18 cellular contexts compared by ENCODE assay signal in the genomic region with DNA sequence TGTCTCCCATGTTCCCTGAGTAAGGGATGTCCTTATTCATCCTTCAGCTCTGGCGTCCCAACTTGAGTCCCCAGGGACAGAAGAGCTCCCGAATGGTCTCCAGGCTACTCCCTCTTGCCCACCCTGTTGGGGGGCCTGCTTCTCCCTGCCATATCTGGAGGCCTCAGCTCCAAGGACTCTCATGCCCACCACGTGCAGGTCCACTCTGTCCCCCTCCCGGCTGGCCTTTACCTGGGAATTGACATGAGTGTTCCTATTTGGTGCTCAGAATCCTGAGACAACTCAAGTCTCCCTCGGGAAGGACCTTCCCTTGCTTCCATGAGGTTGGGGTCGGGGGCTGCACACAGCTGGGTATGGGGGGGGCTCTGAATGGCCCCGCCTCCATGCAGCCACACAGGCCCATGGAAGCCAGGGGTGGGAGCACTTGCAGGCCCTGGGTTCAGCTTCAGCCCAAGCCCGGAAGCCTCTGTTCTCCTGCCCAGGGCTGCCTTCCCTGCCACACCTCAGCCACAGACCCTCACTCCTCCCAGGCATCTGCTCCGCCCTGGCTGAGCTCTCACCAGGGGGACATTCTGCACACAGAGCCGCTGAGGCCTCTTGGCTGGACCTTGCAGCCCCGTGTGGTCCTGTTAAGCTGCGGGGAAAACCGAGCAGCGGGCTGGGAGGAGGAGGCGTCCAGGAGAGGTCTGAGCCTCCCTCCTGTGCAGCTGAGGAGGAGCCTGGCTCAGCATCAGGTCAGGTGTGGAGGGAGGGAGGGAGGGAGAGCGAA.
A peak's percentile ranks its signal among the peaks of the same experiment; 100 is the strongest.
DNase-seq lines count a peak whose midpoint lies in the region; ATAC-seq and TF ChIP-seq lines count a peak whose summit lies in the region.
"Had no signal": no experiment of that assay in that cellular context is flagged by ENCODE, and none has a peak within 500 bp of the region (broad histone marks: within the 10 kb centered on the region; RNA-seq: fewer than 3 reads in every experiment).

No MANE protein-coding gene starts in this region.

- H3K27me3 Mint-ChIP-seq in type B pancreatic cell = no peaks in the 10 kb centered on the region

- H3K27ac Mint-ChIP-seq in type B pancreatic cell = no peak overlapping the region
- H3K27ac Mint-ChIP-seq: B cell; CD4-positive, alpha-beta memory T cell; GM23338 had no signal

- no peaks in the 10 kb centered on the region for H3K36me3 Mint-ChIP-seq in type B pancreatic cell
- H3K36me3 Mint-ChIP-seq: CD4-positive, alpha-beta memory T cell had no signal

- H3K4me1 Mint-ChIP-seq in type B pancreatic cell (ENCODE audit: unreplicated experiment) = no peaks in the 10 kb centered on the region
- H3K4me1 Mint-ChIP-seq: CD4-positive, alpha-beta memory T cell; GM23338 had no signal

- H3K27ac ChIP-seq in lung (ENCODE audit: low read depth in 1 of 2, low read length in 1 of 2) = no peak overlapping the region
- H3K27ac ChIP-seq in foreskin keratinocyte = no peak overlapping the region
- H3K27ac ChIP-seq: 22Rv1, Peyer's patch, SK-N-MC had no signal

- H3K4me3 ChIP-seq in lung = no peak overlapping the region
- H3K4me3 ChIP-seq: GM23338, Peyer's patch, SK-N-MC had no signal

- TF ChIP-seq CTCF in lung (IDR thresholded peaks at IDR 0.05; ENCODE audit: control extremely low read depth, extremely low read depth) (no peak), type B pancreatic cell (conservative IDR thresholded peaks at IDR 0.05) (no peak), foreskin keratinocyte (conservative IDR thresholded peaks at IDR 0.05) (no peak)

- DNase-seq in NCI-H510A treated with DMSO at 0.1 percent for 48 hours (lab: John Stamatoyannopoulos, UW) (peak; percentile 7), NCI-H510A (lab: John Stamatoyannopoulos, UW) (no peak), NCI-H146 treated with DMSO at 0.1 percent for 48 hours (lab: John Stamatoyannopoulos, UW; ENCODE audit: unreplicated experiment) (peak; percentile 10), lung (ENCODE audit: low spot score) (peak; percentile 24), type B pancreatic cell (ENCODE audit: extremely low spot score, unreplicated experiment) (peak; percentile 56), NCI-H2029 treated with DMSO at 0.1 percent for 48 hours (lab: John Stamatoyannopoulos, UW) (no peak), foreskin keratinocyte (no peak)
- DNase-seq: Calu3; CD4-positive, alpha-beta memory T cell; KBM-7; MV-4-11; Peyer's patch had no signal

- H3K27me3 ChIP-seq in lung (ENCODE audit: control insufficient read depth, insufficient read depth) (no peaks in the 10 kb centered on the region), foreskin keratinocyte (no peaks in the 10 kb centered on the region)
- H3K27me3 ChIP-seq: Peyer's patch had no signal

- no peaks in the 10 kb centered on the region for H3K9me3 Mint-ChIP-seq in type B pancreatic cell

- 83% methylated on average over 16 of the region's 16 CpGs for WGBS in lung, 2 donors

- H3K4me1 ChIP-seq in lung (ENCODE audit: control insufficient read depth in 2 of 2, insufficient read depth in 2 of 2, low read length in 2 of 2) (no peaks in the 10 kb centered on the region), foreskin keratinocyte (no peaks in the 10 kb centered on the region)
- H3K4me1 ChIP-seq: Peyer's patch had no signal

- ATAC-seq in lung (ENCODE audit: insufficient read depth, low FRiP score) (no peak), foreskin keratinocyte (no peak), HG03565 (IDR thresholded peaks at IDR 0.05; ENCODE audit: unreplicated experiment) (no peak)
- ATAC-seq: GM23338, Right ventricle myocardium inferior had no signal

- H3K9me3 ChIP-seq in lung (ENCODE audit: control insufficient read depth in 2 of 2, insufficient read depth in 1 of 2, low read length in 1 of 2) = peaks cover 0 to 20% of the 10 kb centered on the region in 2 donors
- H3K9me3 ChIP-seq: Peyer's patch had no signal

- H3K4me3 Mint-ChIP-seq in type B pancreatic cell = no peak overlapping the region
- H3K4me3 Mint-ChIP-seq: B cell; CD4-positive, alpha-beta memory T cell; GM23338 had no signal

- no peaks in the 10 kb centered on the region for H3K36me3 ChIP-seq in lung (ENCODE audit: control insufficient read depth in 2 of 2, insufficient read depth in 2 of 2, low read length in 2 of 2)
- H3K36me3 ChIP-seq: Peyer's patch had no signal

Comparison
In these comparisons a context has a peak if more than half of its experiments do, and no peak if none do; other contexts are left out.
1. DNase-seq: peak in NCI-H510A treated with DMSO at 0.1 percent for 48 hours (single experiment), NCI-H146 treated with DMSO at 0.1 percent for 48 hours (single experiment), lung (single experiment) and type B pancreatic cell (single experiment); none in NCI-H510A (single experiment), NCI-H2029 treated with DMSO at 0.1 percent for 48 hours (single experiment) and foreskin keratinocyte (0 of 2).